8 cellular contexts compared by ENCODE assay signal in genomic region chr17:8209909-8210760, GRCh38. TPM values are rescaled to one million over a fixed set of nuclear protein-coding genes. Genes with fewer than 3 reads are reported as not detected.
A peak's percentile ranks its signal among the peaks of the same experiment; 100 is the strongest.
DNase-seq lines count a peak whose midpoint lies in the region; ATAC-seq and TF ChIP-seq lines count a peak whose summit lies in the region.

AURKB (minus strand) TSS chr17:8210575; CDS start chr17:8210224, 351 bp downstream.

- in situ Hi-C loops in GM13977 (cut with MboI; ENCODE audit: low pct_unique_long_range_greater_than_20kb, low sequenced_read_pairs, unreplicated experiment), result no loop called here

- DNase-seq in GM13977 (ENCODE audit: low spot score), result peak; percentile 96
- DNase-seq in NCI-H146 treated with DMSO at 0.1 percent for 48 hours (lab: John Stamatoyannopoulos, UW; ENCODE audit: unreplicated experiment), result peak; percentile 77
- peak; percentile 81 to 96 (median 88) for DNase-seq in T-helper 2 cell
- peak in 57 of 58 donors; percentile 5 to 93 (median 81) for DNase-seq in anterior cingulate cortex (lab: John Stamatoyannopoulos, UW)
- DNase-seq in right cardiac atrium, result peak; percentile 95 to 97 (median 96)
- no peak for DNase-seq in cortex of kidney (lab: John Stamatoyannopoulos, UW)

- H3K27ac ChIP-seq in right cardiac atrium (ENCODE audit: low read length), result peak within 1 kb of the TSS; percentile 69
- H3K27ac ChIP-seq in rectal smooth muscle tissue (ENCODE audit: low read depth, low read length), result peak within 1 kb of the TSS; percentile 67

- H3K36me3 ChIP-seq in rectal smooth muscle tissue (ENCODE audit: control insufficient read depth, insufficient read depth, low read length), result no peaks in the 10 kb centered on the region

- H3K27me3 ChIP-seq in right cardiac atrium (ENCODE audit: control insufficient read depth, insufficient read depth) (no peaks in the 10 kb centered on the region), rectal smooth muscle tissue (ENCODE audit: control insufficient read depth, insufficient read depth, low read length) (no peaks in the 10 kb centered on the region)

- intact Hi-C loops in right cardiac atrium (cut with DNase I), result no loop called here

- H3K4me1 ChIP-seq in right cardiac atrium (ENCODE audit: control insufficient read depth, insufficient read depth, low read length) (peaks cover 5% of the 10 kb centered on the region), rectal smooth muscle tissue (ENCODE audit: control insufficient read depth, insufficient read depth, low read length) (peaks cover 4% of the 10 kb centered on the region)

- ATAC-seq in HG02870 (IDR thresholded peaks at IDR 0.05; ENCODE audit: unreplicated experiment), result peak; percentile 78
- ATAC-seq in right cardiac atrium, result peak; percentile 96 to 98

- H3K9me3 ChIP-seq in right cardiac atrium (ENCODE audit: control insufficient read depth, low read length), result no peaks in the 10 kb centered on the region

- no peak within 1 kb of the TSS for H3K9ac ChIP-seq in rectal smooth muscle tissue (ENCODE audit: low read length)

- 1% methylated on average over 46 of the region's 46 CpGs for WGBS in right cardiac atrium

- TF ChIP-seq CTCF in GM13977 (IDR thresholded peaks at IDR 0.05; ENCODE audit: extremely low read depth, insufficient read depth, missing control alignments), result no peak

- H3K4me3 ChIP-seq in right cardiac atrium (ENCODE audit: low read length) (peak within 1 kb of the TSS; percentile 71), rectal smooth muscle tissue (ENCODE audit: low read length) (peak within 1 kb of the TSS; percentile 77)

RNA-seq across cellular contexts. Expression of gene AURKB, which starts in this region (rescaled TPM):
- total RNA-seq in right cardiac atrium, result 1 to 10 TPM in 2 of 4 donors, not detected in 2; 1.1 to 1.3 TPM
- 0.45 TPM for polyA plus RNA-seq in right cardiac atrium
